8 cellular contexts compared by ENCODE assay signal in genomic region chr10:62811159-62811875, GRCh38. TPM values are rescaled to one million over a fixed set of nuclear protein-coding genes. Genes with fewer than 3 reads are reported as not detected.
DNase-seq lines count a peak whose midpoint lies in the region; ATAC-seq, FAIRE-seq and TF ChIP-seq lines count a peak whose summit lies in the region.
"Had no signal": no experiment of that assay in that cellular context is flagged by ENCODE, and none has a peak within 500 bp of the region (broad histone marks: within the 10 kb centered on the region; RNA-seq: fewer than 3 reads in every experiment).

No MANE protein-coding gene starts in this region.

- DNase-seq in GM20000 (ENCODE audit: low spot score): peak; percentile 87
- peak; percentile 87 for DNase-seq in activated naive CD4-positive, alpha-beta T cell treated with Interleukin-2 at 50 U/mL for 16 hours
- DNase-seq in stimulated activated naive CD8-positive, alpha-beta T cell treated with anti-CD3 and anti-CD28 coated beads, Interleukin-15, Interleukin-2, amounts not matched to agents 100 U/mL and 50 U/mL, for 24 hours: peak; percentile 83
- DNase-seq in NAMALWA (ENCODE audit: low spot score): no peak
- no peak for DNase-seq in pancreas
- DNase-seq in NCI-H510A treated with DMSO at 0.1 percent for 48 hours (lab: John Stamatoyannopoulos, UW): no peak

- WGBS in pancreas, 2 donors: 83 to 87% methylated on average over 10 of the region's 10 CpGs

- H3K27me3 ChIP-seq in pancreas: peaks cover 0 to 26% (median 2%) of the 10 kb centered on the region in 4 donors

- H3K4me3 ChIP-seq in pancreas: no peak overlapping the region

- H3K27ac ChIP-seq in pancreas: no peak overlapping the region

- intact Hi-C loops in pancreas (cut with DNase I): loop anchor here in 1 of 3 donors (10.0 kb wide), 1 partner anchor 217 kb away; no protein-coding TSS in a partner anchor

- FAIRE-seq in pancreas (lab: Jason Lieb, UNC): no peak

- ATAC-seq in HG03442 (IDR thresholded peaks at IDR 0.05; ENCODE audit: unreplicated experiment): peak; percentile 55
- peak; percentile 73 for ATAC-seq in stimulated activated naive CD8-positive, alpha-beta T cell treated with anti-CD3 and anti-CD28 coated beads, Interleukin-15, Interleukin-2, amounts not matched to agents 100 U/mL and 50 U/mL, for 24 hours
- ATAC-seq in pancreas: no peak
- ATAC-seq: right cardiac atrium had no signal

- H3K9me3 ChIP-seq in pancreas: no peaks in the 10 kb centered on the region

- H3K4me1 ChIP-seq in pancreas: peaks cover 22 to 27% (median 25%) of the 10 kb centered on the region in 3 donors

- TF ChIP-seq CTCF in GM20000 (IDR thresholded peaks at IDR 0.05; ENCODE audit: extremely low read depth, missing control alignments): no peak
- TF ChIP-seq CTCF in pancreas (IDR thresholded peaks at IDR 0.05): no peak

- H3K36me3 ChIP-seq in pancreas: no peaks in the 10 kb centered on the region

RNA-seq across cellular contexts. Expression of gene EGR2, which starts 4.8 kb away (rescaled TPM):
- total RNA-seq in pancreas: 1 to 10 TPM in 3 of 6 donors, under 1 TPM in 3; 0.42 to 2.7 (median 1.2) TPM
- under 1 TPM; 0.61 to 0.68 TPM for polyA plus RNA-seq in pancreas

RNA-seq across cellular contexts. Expression of gene ADO, which starts 6.8 kb away (rescaled TPM):
- 1 to 10 TPM; 3.7 to 9.6 (median 5.7) TPM for total RNA-seq in pancreas
- polyA plus RNA-seq in pancreas: 1 to 10 TPM; 2.4 to 5.5 TPM

Comparison
In these comparisons a context has a peak if more than half of its experiments do, and no peak if none do; other contexts are left out.
1. DNase-seq: peak in GM20000 (single experiment), activated naive CD4-positive, alpha-beta T cell treated with Interleukin-2 at 50 U/mL for 16 hours (single experiment) and stimulated activated naive CD8-positive, alpha-beta T cell treated with anti-CD3 and anti-CD28 coated beads, Interleukin-15, Interleukin-2, amounts not matched to agents 100 U/mL and 50 U/mL, for 24 hours (single experiment); none in NAMALWA (single experiment), pancreas (0 of 6) and NCI-H510A treated with DMSO at 0.1 percent for 48 hours (single experiment).
2. ATAC-seq: peak in HG03442 (single experiment) and stimulated activated naive CD8-positive, alpha-beta T cell treated with anti-CD3 and anti-CD28 coated beads, Interleukin-15, Interleukin-2, amounts not matched to agents 100 U/mL and 50 U/mL, for 24 hours (single experiment); none in pancreas (0 of 4).